Comparison of ENCODE assay signal across 8 cellular contexts in the genomic region with DNA sequence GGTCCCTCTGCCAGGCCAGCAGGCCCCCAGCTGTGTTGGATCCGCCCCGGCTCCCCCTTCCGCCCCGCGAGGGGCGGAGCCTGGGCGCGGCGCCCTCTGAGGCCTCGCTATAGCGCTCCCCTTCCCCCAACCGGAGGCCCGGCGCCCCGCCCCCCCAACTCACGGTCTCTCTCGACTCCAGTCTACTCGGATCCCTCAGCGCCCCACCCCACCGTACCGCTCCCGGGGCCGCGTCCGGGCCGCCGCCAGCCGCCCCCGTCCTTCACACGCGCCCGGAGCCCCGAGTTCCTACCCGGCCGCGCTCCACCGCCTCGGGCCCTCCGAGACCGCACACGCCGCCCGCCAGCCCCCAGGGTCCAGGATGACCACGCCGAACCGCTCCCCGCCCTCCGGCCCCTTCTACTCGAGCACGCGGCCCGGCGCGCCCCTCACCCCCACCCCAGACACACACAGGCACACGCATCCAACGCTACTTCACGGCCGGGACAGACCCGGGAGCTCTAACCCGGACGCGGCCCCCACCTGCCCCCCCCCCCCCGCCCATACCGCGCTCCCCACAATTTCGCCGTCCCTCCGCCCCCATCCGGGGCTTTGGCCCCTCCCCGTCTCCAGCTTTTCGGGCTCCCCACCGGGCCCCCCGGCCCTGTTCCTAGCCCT. TPM values are rescaled to one million over a fixed set of nuclear protein-coding genes. Genes with fewer than 3 reads are reported as not detected.
A peak's percentile ranks its signal among the peaks of the same experiment; 100 is the strongest.
DNase-seq lines count a peak whose midpoint lies in the region; ATAC-seq, FAIRE-seq and TF ChIP-seq lines count a peak whose summit lies in the region.

No MANE protein-coding gene starts in this region.

- under 1% methylated on average over 17 of the region's 73 CpGs for WGBS in suprapubic skin

- H3K27ac ChIP-seq in neutrophil (peak overlapping the region; percentile 99), suprapubic skin (peak overlapping the region; percentile 95)

- no peaks in the 10 kb centered on the region for H3K9me3 ChIP-seq in neutrophil
- H3K9me3 ChIP-seq in suprapubic skin: no peaks in the 10 kb centered on the region

- H3K27me3 ChIP-seq in H7 (ENCODE audit: control insufficient read depth, insufficient read depth, low read length) (no peaks in the 10 kb centered on the region), neutrophil (no peaks in the 10 kb centered on the region), suprapubic skin (no peaks in the 10 kb centered on the region)

- TF ChIP-seq CTCF in AG09309 (IDR thresholded peaks at IDR 0.05; ENCODE audit: control insufficient read depth, insufficient read depth, low read depth, low read length, missing control alignments): no peak
- no peak for TF ChIP-seq CTCF in neutrophil (IDR thresholded peaks at IDR 0.05)
- TF ChIP-seq CTCF in suprapubic skin (IDR thresholded peaks at IDR 0.05): no peak

- no peak for FAIRE-seq in frontal cortex (lab: Jason Lieb, UNC)

- ATAC-seq in HG02938 (IDR thresholded peaks at IDR 0.05; ENCODE audit: unreplicated experiment): no peak

- DNase-seq in AG09309 (ENCODE audit: low read depth) (no peak), H7 (peak; percentile 98), RPMI8226 (peak; percentile 78), activated gamma-delta T cell treated with Interleukin-2 at 50 U/mL for 16 hours (peak; percentile 80), frontal cortex (ENCODE audit: low spot score in 2 of 2) (peak; percentile 76), suprapubic skin (ENCODE audit: low spot score in 2 of 2) (peak; percentile 88 to 90)

- TF ChIP-seq EP300 in suprapubic skin (IDR thresholded peaks at IDR 0.05): no peak

- H3K4me3 ChIP-seq in AG09309 (ENCODE audit: control insufficient read depth, low read depth, low read length) (peak overlapping the region; percentile 73), H7 (ENCODE audit: insufficient read depth, low read depth, low read length) (peak overlapping the region; percentile 94), neutrophil (ENCODE audit: low read depth in 1 of 2, low read length in 1 of 2) (peak overlapping the region; percentile 84 to 98), suprapubic skin (peak overlapping the region; percentile 97)

- TF ChIP-seq POLR2A in suprapubic skin (IDR thresholded peaks at IDR 0.05): no peak

- H3K4me1 ChIP-seq in neutrophil (ENCODE audit: control insufficient read depth in 1 of 2, insufficient read depth in 1 of 2, low read depth in 1 of 2, low read length in 1 of 2): peaks cover 62 to 65% of the 10 kb centered on the region in 2 experiments
- H3K4me1 ChIP-seq in suprapubic skin: peaks cover 62% of the 10 kb centered on the region

- peaks cover 19% of the 10 kb centered on the region for H3K36me3 ChIP-seq in H7 (replicated peaks; ENCODE audit: control insufficient read depth, insufficient read depth, low read length)
- H3K36me3 ChIP-seq in neutrophil: peaks cover 48% of the 10 kb centered on the region
- peaks cover 9% of the 10 kb centered on the region for H3K36me3 ChIP-seq in suprapubic skin

RNA-seq across cellular contexts. Expression of a gene that starts 1.4 kb away (rescaled TPM):
- total RNA-seq in H7 (2014; rRNA removed; shearing (Covaris generic)): 54.9 and 56.2 TPM in 2 replicates
- total RNA-seq in frontal cortex: 34.6 TPM
- total RNA-seq in suprapubic skin: 10 to 100 TPM; 19.0 to 35.0 (median 29.1) TPM

RNA-seq across cellular contexts. Expression of a gene that starts 3.6 kb away (rescaled TPM):
- 75.0 and 90.9 TPM in 2 replicates for total RNA-seq in H7 (2014; rRNA removed; shearing (Covaris generic))
- total RNA-seq in frontal cortex (53.4 TPM), suprapubic skin (10 to 100 TPM; 53.2 to 78.1 (median 55.5) TPM)

RNA-seq across cellular contexts. Expression of a gene that starts 4.4 kb away (rescaled TPM):
- total RNA-seq in H7 (2014; rRNA removed; shearing (Covaris generic)): 185 and 231 TPM in 2 replicates
- 108 TPM for total RNA-seq in frontal cortex
- total RNA-seq in suprapubic skin: 100 to 1,000 TPM; 446 to 840 (median 533) TPM

RNA-seq across cellular contexts. Expression of a gene that starts 13.6 kb away (rescaled TPM):
- 58.8 and 59.9 TPM in 2 replicates for total RNA-seq in H7 (2014; rRNA removed; shearing (Covaris generic))
- total RNA-seq in frontal cortex (18.8 TPM), suprapubic skin (10 to 100 TPM; 54.7 to 80.6 (median 72.1) TPM)

RNA-seq across cellular contexts. Expression of a gene that starts 14.1 kb away (rescaled TPM):
- total RNA-seq in H7 (2014; rRNA removed; shearing (Covaris generic)): 66.4 and 77.4 TPM in 2 replicates
- total RNA-seq in frontal cortex (26.9 TPM), suprapubic skin (10 to 100 TPM; 13.6 to 29.7 (median 20.3) TPM)
